9 cellular contexts compared by ENCODE assay signal in the genomic region with DNA sequence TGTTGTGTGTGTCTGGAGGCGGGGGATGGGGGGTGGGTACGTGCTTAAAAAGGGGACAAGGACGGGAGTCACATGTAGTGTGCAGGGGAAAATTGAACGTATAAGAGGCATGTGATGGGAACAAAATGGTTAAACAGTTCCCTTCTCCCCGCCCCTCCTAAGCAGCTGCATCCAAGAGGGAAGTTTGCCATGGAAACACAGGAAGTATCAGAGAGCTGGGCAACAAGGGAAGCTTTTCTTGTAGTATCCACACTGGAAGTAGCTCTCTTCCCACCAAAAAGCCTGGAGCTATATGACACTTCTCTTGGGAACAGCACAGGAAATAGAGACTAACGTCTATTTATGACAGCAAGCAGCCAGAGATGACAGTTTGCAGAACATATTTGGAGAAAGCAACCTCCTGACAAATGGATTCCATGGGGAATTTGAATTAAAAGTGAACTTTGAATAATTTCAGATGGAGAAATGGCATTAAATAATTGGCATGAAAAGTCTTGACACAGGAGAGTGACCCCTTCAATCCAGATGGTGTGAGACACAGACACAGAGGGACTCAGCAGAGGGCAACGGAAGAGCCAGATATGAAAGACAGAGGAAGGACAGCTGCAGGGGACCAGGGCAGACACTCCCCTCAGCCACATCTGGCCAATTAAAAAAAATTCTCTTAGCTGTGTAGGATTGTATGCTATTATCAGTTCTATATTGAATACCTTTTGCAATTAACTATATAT.
A peak's percentile ranks its signal among the peaks of the same experiment; 100 is the strongest.
DNase-seq lines count a peak whose midpoint lies in the region; ATAC-seq and TF ChIP-seq lines count a peak whose summit lies in the region.
"Had no signal": no experiment of that assay in that cellular context is flagged by ENCODE, and none has a peak within 500 bp of the region (broad histone marks: within the 10 kb centered on the region; RNA-seq: fewer than 3 reads in every experiment).

No MANE protein-coding gene starts in this region.

- H3K4me2 ChIP-seq in GM23248 (ENCODE audit: unreplicated experiment) (peak overlapping the region; percentile 51), SK-N-SH (no peak overlapping the region)

- in situ Hi-C loops in GM23248 (cut with MboI) = no loop called here

- H3F3A ChIP-seq in GM23248 (ENCODE audit: insufficient read depth) = peaks cover 8% of the 10 kb centered on the region; the same call in 1 of the 2 replicates
- no peaks in the 10 kb centered on the region for H3F3A ChIP-seq in SK-N-SH (replicated peaks; ENCODE audit: insufficient read depth)

- no peak overlapping the region for H3K27ac ChIP-seq in GM23248
- H3K27ac ChIP-seq in SK-N-SH (ENCODE audit: low read depth in 2 of 2, low read length in 1 of 2) = peak overlapping the region in 1 of 2 experiments; percentile 86; a peak in 3 of 4 replicates
- no peak overlapping the region for H3K27ac ChIP-seq in lower lobe of right lung

- H3K9me2 ChIP-seq in GM23248 (ENCODE audit: insufficient read depth) (no peaks in the 10 kb centered on the region), SK-N-SH (no peaks in the 10 kb centered on the region)

- H2AFZ ChIP-seq in GM23248 (0 out of 2 replicates have a peak overlapping the region, but pooled peaks have one; percentile 20), SK-N-SH (ENCODE audit: low read depth) (no peak overlapping the region)

- ATAC-seq in lower lobe of right lung = no peak

- H3K4me1 ChIP-seq in GM23248 (ENCODE audit: insufficient read depth) = peaks cover 15% of the 10 kb centered on the region; the same call in 1 of the 2 replicates
- H3K4me1 ChIP-seq in SK-N-SH (ENCODE audit: control insufficient read depth in 1 of 2, insufficient read depth in 2 of 2, low read depth in 1 of 2, low read length in 1 of 2) = peaks cover 4 to 18% of the 10 kb centered on the region in 2 experiments; a peak in 3 of 4 replicates
- peaks cover 6% of the 10 kb centered on the region for H3K4me1 ChIP-seq in lower lobe of right lung

- H3K27me3 ChIP-seq in GM23248 (replicated peaks; ENCODE audit: insufficient read depth) = no peaks in the 10 kb centered on the region
- no peaks in the 10 kb centered on the region for H3K27me3 ChIP-seq in SK-N-SH (ENCODE audit: insufficient read depth)
- H3K27me3 ChIP-seq in lower lobe of right lung (ENCODE audit: low read depth) = no peaks in the 10 kb centered on the region

- H3K9me3 ChIP-seq in GM23248 (ENCODE audit: low read depth) (no peaks in the 10 kb centered on the region), SK-N-SH (no peaks in the 10 kb centered on the region), lower lobe of right lung (no peaks in the 10 kb centered on the region)

- no peak overlapping the region for H3K4me3 ChIP-seq in GM23248
- no peak overlapping the region for H3K4me3 ChIP-seq in SK-N-SH (ENCODE audit: low read depth in 2 of 2, low read length in 1 of 2)
- H3K4me3 ChIP-seq in lower lobe of right lung = no peak overlapping the region

- intact Hi-C loops in head of caudate nucleus (cut with DNase I) (loop anchor here (10.0 kb wide), 1 partner anchor 297 kb away; a partner anchor contains a TSS), lower lobe of right lung (cut with DNase I) (no loop called here)

- H3K79me2 ChIP-seq in GM23248 (ENCODE audit: insufficient read depth) (no peaks in the 10 kb centered on the region), SK-N-SH (ENCODE audit: insufficient read depth) (no peaks in the 10 kb centered on the region)

- no peaks in the 10 kb centered on the region for H3K36me3 ChIP-seq in GM23248 (ENCODE audit: low read depth)
- H3K36me3 ChIP-seq in SK-N-SH (replicated peaks in 1 of 2; ENCODE audit: control insufficient read depth in 1 of 2, insufficient read depth in 2 of 2, low read length in 1 of 2) = no peaks in the 10 kb centered on the region
- no peaks in the 10 kb centered on the region for H3K36me3 ChIP-seq in lower lobe of right lung

- H3K9ac ChIP-seq in GM23248 (no peak overlapping the region), SK-N-SH (no peak overlapping the region)

- no peak for TF ChIP-seq EP300 in SK-N-SH (IDR thresholded peaks at IDR 0.05; ENCODE audit: borderline replicate concordance in 1 of 2, low read depth in 1 of 2, low read length in 1 of 2)

- POLR2A ChIA-PET in SK-N-SH (lab: Yijun Ruan, JAX) = interaction anchor here (0.6 to 0.8 kb wide), 2 partner anchors 18 to 286 kb away, joined by 3 read pairs; no protein-coding TSS in a partner anchor

- WGBS in GM23248 (ENCODE audit: low coverage in 1 of 2, low lambda C conversion rate in 2 of 2, missing lambda C conversion rate in 2 of 2), 2 experiments = 36 to 41% methylated on average over 4 to 7 of the region's 7 CpGs
- WGBS in SK-N-SH (ENCODE audit: low lambda C conversion rate) = 50% methylated on average over 7 of the region's 7 CpGs

- DNase-seq in GM23248 (peak; percentile 36), SK-N-SH (peak; percentile 55), head of caudate nucleus (peak in 34 of 42 donors; percentile 21 to 87 (median 64)), pulmonary artery endothelial cell (ENCODE audit: low read depth, low spot score) (peak; percentile 27), lower lobe of right lung (no peak), LoVo (ENCODE audit: low spot score) (no peak), SW480 (ENCODE audit: low spot score) (no peak)
- no peak for DNase-seq in activated effector memory CD4-positive, alpha-beta T cell treated with Interleukin-2 at 50 U/mL for 16 hours
- DNase-seq: activated T-cell treated with anti-CD3 and anti-CD28 coated beads, Interleukin-2, amount 50 U/mL, for 1 hour had no signal

- CTCF ChIA-PET in SK-N-SH (lab: Yijun Ruan, JAX) = no interaction called here

- no peak; the same call in 1 of the 2 replicates for TF ChIP-seq RAD21 in SK-N-SH (IDR thresholded peaks at IDR 0.05; ENCODE audit: low read length)

- TF ChIP-seq CTCF in SK-N-SH (IDR thresholded peaks at IDR 0.05) = no peak
- no peak for TF ChIP-seq CTCF in lower lobe of right lung (IDR thresholded peaks at IDR 0.05)

- H4K20me1 ChIP-seq in GM23248 (ENCODE audit: insufficient read depth) = no peaks in the 10 kb centered on the region
- no peaks in the 10 kb centered on the region for H4K20me1 ChIP-seq in SK-N-SH (ENCODE audit: insufficient read depth)

TF ChIP-seq in SK-N-SH, 30 proteins besides CTCF, POLR2A, EP300 and RAD21 (continues in another document):
- TF ChIP-seq, protein P1, sequence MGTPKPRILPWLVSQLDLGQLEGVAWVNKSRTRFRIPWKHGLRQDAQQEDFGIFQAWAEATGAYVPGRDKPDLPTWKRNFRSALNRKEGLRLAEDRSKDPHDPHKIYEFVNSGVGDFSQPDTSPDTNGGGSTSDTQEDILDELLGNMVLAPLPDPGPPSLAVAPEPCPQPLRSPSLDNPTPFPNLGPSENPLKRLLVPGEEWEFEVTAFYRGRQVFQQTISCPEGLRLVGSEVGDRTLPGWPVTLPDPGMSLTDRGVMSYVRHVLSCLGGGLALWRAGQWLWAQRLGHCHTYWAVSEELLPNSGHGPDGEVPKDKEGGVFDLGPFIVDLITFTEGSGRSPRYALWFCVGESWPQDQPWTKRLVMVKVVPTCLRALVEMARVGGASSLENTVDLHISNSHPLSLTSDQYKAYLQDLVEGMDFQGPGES (IDR thresholded peaks at IDR 0.05; ENCODE audit: low read depth, low read length) = no peak
- TF ChIP-seq, protein P2, sequence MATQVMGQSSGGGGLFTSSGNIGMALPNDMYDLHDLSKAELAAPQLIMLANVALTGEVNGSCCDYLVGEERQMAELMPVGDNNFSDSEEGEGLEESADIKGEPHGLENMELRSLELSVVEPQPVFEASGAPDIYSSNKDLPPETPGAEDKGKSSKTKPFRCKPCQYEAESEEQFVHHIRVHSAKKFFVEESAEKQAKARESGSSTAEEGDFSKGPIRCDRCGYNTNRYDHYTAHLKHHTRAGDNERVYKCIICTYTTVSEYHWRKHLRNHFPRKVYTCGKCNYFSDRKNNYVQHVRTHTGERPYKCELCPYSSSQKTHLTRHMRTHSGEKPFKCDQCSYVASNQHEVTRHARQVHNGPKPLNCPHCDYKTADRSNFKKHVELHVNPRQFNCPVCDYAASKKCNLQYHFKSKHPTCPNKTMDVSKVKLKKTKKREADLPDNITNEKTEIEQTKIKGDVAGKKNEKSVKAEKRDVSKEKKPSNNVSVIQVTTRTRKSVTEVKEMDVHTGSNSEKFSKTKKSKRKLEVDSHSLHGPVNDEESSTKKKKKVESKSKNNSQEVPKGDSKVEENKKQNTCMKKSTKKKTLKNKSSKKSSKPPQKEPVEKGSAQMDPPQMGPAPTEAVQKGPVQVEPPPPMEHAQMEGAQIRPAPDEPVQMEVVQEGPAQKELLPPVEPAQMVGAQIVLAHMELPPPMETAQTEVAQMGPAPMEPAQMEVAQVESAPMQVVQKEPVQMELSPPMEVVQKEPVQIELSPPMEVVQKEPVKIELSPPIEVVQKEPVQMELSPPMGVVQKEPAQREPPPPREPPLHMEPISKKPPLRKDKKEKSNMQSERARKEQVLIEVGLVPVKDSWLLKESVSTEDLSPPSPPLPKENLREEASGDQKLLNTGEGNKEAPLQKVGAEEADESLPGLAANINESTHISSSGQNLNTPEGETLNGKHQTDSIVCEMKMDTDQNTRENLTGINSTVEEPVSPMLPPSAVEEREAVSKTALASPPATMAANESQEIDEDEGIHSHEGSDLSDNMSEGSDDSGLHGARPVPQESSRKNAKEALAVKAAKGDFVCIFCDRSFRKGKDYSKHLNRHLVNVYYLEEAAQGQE (IDR thresholded peaks at IDR 0.05; ENCODE audit: low read depth, low read length) = no peak
- TF ChIP-seq FOXM1 (IDR thresholded peaks at IDR 0.05; ENCODE audit: low read depth) = no peak
- no peak for TF ChIP-seq NRF1 (IDR thresholded peaks at IDR 0.05; ENCODE audit: low read depth, low read length)
- TF ChIP-seq ELF1 (IDR thresholded peaks at IDR 0.05) = no peak
- TF ChIP-seq TAF1 (IDR thresholded peaks at IDR 0.05; ENCODE audit: borderline replicate concordance, low read depth, low read length) = no peak
- no peak for TF ChIP-seq GATA2 (CRISPR knock-in tag; IDR thresholded peaks at IDR 0.05)
- TF ChIP-seq, protein P3, sequence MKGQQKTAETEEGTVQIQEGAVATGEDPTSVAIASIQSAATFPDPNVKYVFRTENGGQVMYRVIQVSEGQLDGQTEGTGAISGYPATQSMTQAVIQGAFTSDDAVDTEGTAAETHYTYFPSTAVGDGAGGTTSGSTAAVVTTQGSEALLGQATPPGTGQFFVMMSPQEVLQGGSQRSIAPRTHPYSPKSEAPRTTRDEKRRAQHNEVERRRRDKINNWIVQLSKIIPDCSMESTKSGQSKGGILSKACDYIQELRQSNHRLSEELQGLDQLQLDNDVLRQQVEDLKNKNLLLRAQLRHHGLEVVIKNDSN (IDR thresholded peaks at IDR 0.05; ENCODE audit: borderline replicate concordance, low read depth) = no peak
- TF ChIP-seq, protein P4, sequence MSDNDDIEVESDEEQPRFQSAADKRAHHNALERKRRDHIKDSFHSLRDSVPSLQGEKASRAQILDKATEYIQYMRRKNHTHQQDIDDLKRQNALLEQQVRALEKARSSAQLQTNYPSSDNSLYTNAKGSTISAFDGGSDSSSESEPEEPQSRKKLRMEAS (IDR thresholded peaks at IDR 0.05; ENCODE audit: low read depth) = no peak
- no peak for TF ChIP-seq RXRA (IDR thresholded peaks at IDR 0.05; ENCODE audit: borderline replicate concordance, low read depth)

Comparison
In these comparisons a context has a peak if more than half of its experiments do, and no peak if none do; other contexts are left out.
1. DNase-seq: peak in GM23248 (single experiment), SK-N-SH (single experiment), head of caudate nucleus (34 of 42) and pulmonary artery endothelial cell (single experiment); none in lower lobe of right lung (single experiment), LoVo (single experiment), activated effector memory CD4-positive, alpha-beta T cell treated with Interleukin-2 at 50 U/mL for 16 hours (single experiment) and SW480 (single experiment).